ENCODE assay signal across 1 cellular context in genomic region chr15:47609693-47610092, GRCh38.
TF ChIP-seq lines count a peak whose summit lies in the region.

No MANE protein-coding gene starts in this region.

TF ChIP-seq in GM23338, 12 proteins besides CTCF, POLR2A, EP300 and RAD21 (continued from another document):
- TF ChIP-seq, protein P1, sequence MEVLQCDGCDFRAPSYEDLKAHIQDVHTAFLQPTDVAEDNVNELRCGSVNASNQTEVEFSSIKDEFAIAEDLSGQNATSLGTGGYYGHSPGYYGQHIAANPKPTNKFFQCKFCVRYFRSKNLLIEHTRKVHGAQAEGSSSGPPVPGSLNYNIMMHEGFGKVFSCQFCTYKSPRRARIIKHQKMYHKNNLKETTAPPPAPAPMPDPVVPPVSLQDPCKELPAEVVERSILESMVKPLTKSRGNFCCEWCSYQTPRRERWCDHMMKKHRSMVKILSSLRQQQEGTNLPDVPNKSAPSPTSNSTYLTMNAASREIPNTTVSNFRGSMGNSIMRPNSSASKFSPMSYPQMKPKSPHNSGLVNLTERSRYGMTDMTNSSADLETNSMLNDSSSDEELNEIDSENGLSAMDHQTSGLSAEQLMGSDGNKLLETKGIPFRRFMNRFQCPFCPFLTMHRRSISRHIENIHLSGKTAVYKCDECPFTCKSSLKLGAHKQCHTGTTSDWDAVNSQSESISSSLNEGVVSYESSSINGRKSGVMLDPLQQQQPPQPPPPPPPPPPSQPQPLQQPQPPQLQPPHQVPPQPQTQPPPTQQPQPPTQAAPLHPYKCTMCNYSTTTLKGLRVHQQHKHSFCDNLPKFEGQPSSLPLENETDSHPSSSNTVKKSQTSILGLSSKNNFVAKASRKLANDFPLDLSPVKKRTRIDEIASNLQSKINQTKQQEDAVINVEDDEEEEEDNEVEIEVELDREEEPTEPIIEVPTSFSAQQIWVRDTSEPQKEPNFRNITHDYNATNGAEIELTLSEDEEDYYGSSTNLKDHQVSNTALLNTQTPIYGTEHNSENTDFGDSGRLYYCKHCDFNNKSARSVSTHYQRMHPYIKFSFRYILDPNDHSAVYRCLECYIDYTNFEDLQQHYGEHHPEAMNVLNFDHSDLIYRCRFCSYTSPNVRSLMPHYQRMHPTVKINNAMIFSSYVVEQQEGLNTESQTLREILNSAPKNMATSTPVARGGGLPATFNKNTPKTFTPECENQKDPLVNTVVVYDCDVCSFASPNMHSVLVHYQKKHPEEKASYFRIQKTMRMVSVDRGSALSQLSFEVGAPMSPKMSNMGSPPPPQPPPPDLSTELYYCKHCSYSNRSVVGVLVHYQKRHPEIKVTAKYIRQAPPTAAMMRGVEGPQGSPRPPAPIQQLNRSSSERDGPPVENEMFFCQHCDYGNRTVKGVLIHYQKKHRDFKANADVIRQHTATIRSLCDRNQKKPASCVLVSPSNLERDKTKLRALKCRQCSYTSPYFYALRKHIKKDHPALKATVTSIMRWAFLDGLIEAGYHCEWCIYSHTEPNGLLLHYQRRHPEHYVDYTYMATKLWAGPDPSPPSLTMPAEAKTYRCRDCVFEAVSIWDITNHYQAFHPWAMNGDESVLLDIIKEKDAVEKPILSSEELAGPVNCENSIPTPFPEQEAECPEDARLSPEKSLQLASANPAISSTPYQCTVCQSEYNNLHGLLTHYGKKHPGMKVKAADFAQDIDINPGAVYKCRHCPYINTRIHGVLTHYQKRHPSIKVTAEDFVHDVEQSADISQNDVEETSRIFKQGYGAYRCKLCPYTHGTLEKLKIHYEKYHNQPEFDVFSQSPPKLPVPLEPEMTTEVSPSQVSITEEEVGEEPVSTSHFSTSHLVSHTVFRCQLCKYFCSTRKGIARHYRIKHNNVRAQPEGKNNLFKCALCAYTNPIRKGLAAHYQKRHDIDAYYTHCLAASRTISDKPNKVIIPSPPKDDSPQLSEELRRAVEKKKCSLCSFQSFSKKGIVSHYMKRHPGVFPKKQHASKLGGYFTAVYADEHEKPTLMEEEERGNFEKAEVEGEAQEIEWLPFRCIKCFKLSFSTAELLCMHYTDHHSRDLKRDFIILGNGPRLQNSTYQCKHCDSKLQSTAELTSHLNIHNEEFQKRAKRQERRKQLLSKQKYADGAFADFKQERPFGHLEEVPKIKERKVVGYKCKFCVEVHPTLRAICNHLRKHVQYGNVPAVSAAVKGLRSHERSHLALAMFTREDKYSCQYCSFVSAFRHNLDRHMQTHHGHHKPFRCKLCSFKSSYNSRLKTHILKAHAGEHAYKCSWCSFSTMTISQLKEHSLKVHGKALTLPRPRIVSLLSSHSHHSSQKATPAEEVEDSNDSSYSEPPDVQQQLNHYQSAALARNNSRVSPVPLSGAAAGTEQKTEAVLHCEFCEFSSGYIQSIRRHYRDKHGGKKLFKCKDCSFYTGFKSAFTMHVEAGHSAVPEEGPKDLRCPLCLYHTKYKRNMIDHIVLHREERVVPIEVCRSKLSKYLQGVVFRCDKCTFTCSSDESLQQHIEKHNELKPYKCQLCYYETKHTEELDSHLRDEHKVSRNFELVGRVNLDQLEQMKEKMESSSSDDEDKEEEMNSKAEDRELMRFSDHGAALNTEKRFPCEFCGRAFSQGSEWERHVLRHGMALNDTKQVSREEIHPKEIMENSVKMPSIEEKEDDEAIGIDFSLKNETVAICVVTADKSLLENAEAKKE (CRISPR knock-in tag; IDR thresholded peaks at IDR 0.05): no peak
- TF ChIP-seq ZNF331 (CRISPR knock-in tag; IDR thresholded peaks at IDR 0.05; ENCODE audit: low read depth) (no peak), EZH2 (IDR thresholded peaks at IDR 0.05; ENCODE audit: low read depth, unreplicated experiment) (no peak), REST (IDR thresholded peaks at IDR 0.05; ENCODE audit: unreplicated experiment) (no peak), CREB1 (CRISPR knock-in tag; IDR thresholded peaks at IDR 0.05; ENCODE audit: low read depth) (no peak), JUNB (IDR thresholded peaks at IDR 0.05; ENCODE audit: unreplicated experiment) (no peak), STAT1 (IDR thresholded peaks at IDR 0.05; ENCODE audit: unreplicated experiment) (no peak), EZH2phosphoT487 (IDR thresholded peaks at IDR 0.05; ENCODE audit: unreplicated experiment) (no peak), ZNF114 (CRISPR knock-in tag; IDR thresholded peaks at IDR 0.05) (no peak)
